In the genomic region with DNA sequence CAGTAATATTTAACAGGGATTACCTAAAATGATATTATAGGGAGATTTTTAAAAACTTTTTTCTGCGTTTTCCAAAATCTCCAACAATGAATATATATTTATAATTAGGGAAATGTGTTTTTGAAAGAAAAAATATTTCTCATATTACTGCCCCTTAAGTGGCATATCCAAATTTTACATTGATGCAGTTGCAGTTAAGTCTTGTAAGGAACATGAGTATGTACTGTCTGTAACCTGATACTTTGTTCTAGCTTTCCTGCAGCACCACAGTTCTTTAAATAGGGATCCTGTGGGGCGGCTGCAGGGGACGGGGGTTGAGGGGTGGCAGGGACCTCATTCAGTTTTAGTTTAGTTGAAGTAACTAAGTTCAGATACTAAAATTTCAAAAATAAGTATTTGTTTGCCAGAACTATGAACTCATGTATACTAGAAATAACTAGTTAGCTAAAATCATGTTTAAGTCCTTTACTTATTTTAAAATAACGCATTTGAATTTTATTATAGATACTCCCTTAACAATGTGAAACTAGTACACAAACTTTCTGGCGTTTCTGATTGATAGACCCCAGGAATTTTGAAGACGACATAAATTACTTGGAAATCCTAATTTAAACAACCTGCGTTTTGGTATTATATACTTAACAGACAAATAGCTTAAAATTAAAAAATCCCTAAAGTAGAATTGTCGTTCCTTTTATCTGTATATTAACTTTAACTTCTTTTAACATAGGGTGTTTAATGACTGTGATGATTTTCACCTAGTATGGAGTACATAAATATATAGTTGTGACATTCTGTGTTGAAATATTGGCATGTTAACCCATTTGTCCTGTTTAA, we compare ENCODE assay signal across 8 cellular contexts. TPM values are rescaled to one million over a fixed set of nuclear protein-coding genes. Genes with fewer than 3 reads are reported as not detected.
DNase-seq lines count a peak whose midpoint lies in the region; TF ChIP-seq lines count a peak whose summit lies in the region.

No MANE protein-coding gene starts in this region.

- TSS peak; percentile 100 for BruUV-seq in mammary epithelial cell (replicated peaks; lab: Mats Ljungman, UMichigan)

- H2AFZ ChIP-seq in mammary epithelial cell (ENCODE audit: low read depth, low read length): peak overlapping the region; percentile 58

- dilution Hi-C loops in mammary epithelial cell (cut with HindIII; ENCODE audit: low sequenced_read_pairs): no loop called here

- no peaks in the 10 kb centered on the region for H4K20me1 ChIP-seq in mammary epithelial cell (ENCODE audit: insufficient read depth, low read length)

- CTCF ChIA-PET in mammary epithelial cell (lab: Charles Lee; ENCODE audit: low non-redundant PET): interaction anchor here (0.9 to 1.2 kb wide), 2 partner anchors 110 to 111 kb away, joined by 4 to 7 read pairs; no protein-coding TSS in a partner anchor

- peak overlapping the region; percentile 99 for H3K9ac ChIP-seq in mammary epithelial cell (ENCODE audit: insufficient read depth, low read length)

- in situ Hi-C loops in mammary epithelial cell (cut with MboI; ENCODE audit: low sequenced_read_pairs in 2 of 2): loop anchor here in 1 of 2 donors (10.0 kb wide), 1 partner anchor 111 kb away; no protein-coding TSS in a partner anchor

- H3K27me3 ChIP-seq in mammary epithelial cell (ENCODE audit: insufficient read depth, low read length): no peaks in the 10 kb centered on the region

- DNase-seq in HCEC 1CT (peak; percentile 87), LHCN-M2 (ENCODE audit: low read depth) (peak; percentile 84), T1000 (lab: John Stamatoyannopoulos, UW) (peak; percentile 52), mammary epithelial cell (peak; percentile 83), islet precursor cell (peak; percentile 92), foreskin melanocyte (no peak)
- peak; percentile 20 to 36 (median 32) for DNase-seq in stimulated activated CD4-positive, alpha-beta T cell treated with anti-CD3 and anti-CD28 coated beads, Interleukin-12 subunit alpha, Interleukin-12 subunit beta, amount 100 ng/mL, for 48 hours (ENCODE audit: low read depth in 2 of 3, low spot score in 1 of 3)

- no peaks in the 10 kb centered on the region for H3K36me3 ChIP-seq in mammary epithelial cell (ENCODE audit: insufficient read depth, low read length)

- intact Hi-C loops in mammary epithelial cell (cut with micrococcal nuclease): loop anchor here (1.0 to 2.0 kb wide), 4 partner anchors 25 to 321 kb away; partner anchors contain the start of gene FUBP1

- peak overlapping the region; percentile 49 for H3K4me3 ChIP-seq in GM12875 (ENCODE audit: low read depth, low read length)
- peak overlapping the region; percentile 29 to 89 (median 70) for H3K4me3 ChIP-seq in mammary epithelial cell (replicated peaks in 1 of 3; ENCODE audit: insufficient read depth in 1 of 3, low read depth in 2 of 3, low read length in 3 of 3)

- TF ChIP-seq CTCF in GM12875 (IDR thresholded peaks at IDR 0.05; ENCODE audit: borderline replicate concordance, insufficient read depth, low read depth, low read length): no peak
- no peak for TF ChIP-seq CTCF in mammary epithelial cell (conservative IDR thresholded peaks at IDR 0.05 in 1 of 2, IDR thresholded peaks at IDR 0.05 in 1 of 2; ENCODE audit: extremely low read depth in 1 of 2, insufficient read depth in 1 of 2, low read depth in 1 of 2, low read length in 2 of 2)

- under 1% methylated on average over 8 of the region's 8 CpGs for WGBS in mammary epithelial cell (ENCODE audit: low coverage, missing lambda C conversion rate)

- peak overlapping the region; percentile 93 for H3K4me2 ChIP-seq in mammary epithelial cell (ENCODE audit: insufficient read depth, low read depth, low read length)

- H3K79me2 ChIP-seq in mammary epithelial cell (ENCODE audit: insufficient read depth, low read length): peaks cover 26% of the 10 kb centered on the region

- H3K4me1 ChIP-seq in mammary epithelial cell (ENCODE audit: insufficient read depth, low read length): peaks cover 14% of the 10 kb centered on the region

- H3K27ac ChIP-seq in mammary epithelial cell (ENCODE audit: insufficient read depth, low read depth, low read length): peak overlapping the region; percentile 100

- H3K9me3 ChIP-seq in mammary epithelial cell (replicated peaks; ENCODE audit: insufficient read depth, low read length): no peaks in the 10 kb centered on the region

RNA-seq across cellular contexts. Expression of gene DNAJB4, which starts 0.6 kb away (rescaled TPM):
- total RNA-seq in LHCN-M2 (2014; rRNA removed): 229 and 269 TPM in 2 replicates
- 130 TPM for polyA plus RNA-seq in LHCN-M2 (2012)
- total RNA-seq in mammary epithelial cell: 10 to 100 TPM; 15.6 to 25.3 TPM
- polyA plus RNA-seq in mammary epithelial cell: 6.2 TPM
- polyA minus RNA-seq in mammary epithelial cell: 7.1 TPM

RNA-seq across cellular contexts. Expression of gene FUBP1, which starts 25.2 kb away (rescaled TPM):
- total RNA-seq in LHCN-M2 (2014; rRNA removed) (92.9 and 105 TPM in 2 replicates), mammary epithelial cell (100 to 1,000 TPM in 1 of 2 donors, 10 to 100 TPM in 1; 85.9 to 113 TPM)
- 55.3 TPM for polyA plus RNA-seq in LHCN-M2 (2012)
- polyA plus RNA-seq in mammary epithelial cell: 85.4 TPM
- 82.6 TPM for polyA minus RNA-seq in mammary epithelial cell

RNA-seq across cellular contexts. Expression of gene GIPC2, which starts 41.7 kb away (rescaled TPM):
- 1.5 and 1.7 TPM in 2 replicates for total RNA-seq in LHCN-M2 (2014; rRNA removed)
- polyA plus RNA-seq in LHCN-M2 (2012): 0.81 TPM
- total RNA-seq in mammary epithelial cell: under 1 TPM in 1 of 2 donors, not detected in 1; under 0.01 TPM
- not detected for polyA plus RNA-seq in mammary epithelial cell
- not detected for polyA minus RNA-seq in mammary epithelial cell
